In genomic region chr12:7588703-7589329, GRCh38 we compare ENCODE assay signal across 10 cellular contexts.
A peak's percentile ranks its signal among the peaks of the same experiment; 100 is the strongest.
DNase-seq lines count a peak whose midpoint lies in the region; ATAC-seq and TF ChIP-seq lines count a peak whose summit lies in the region.
"Had no signal": no experiment of that assay in that cellular context is flagged by ENCODE, and none has a peak within 500 bp of the region (broad histone marks: within the 10 kb centered on the region; RNA-seq: fewer than 3 reads in every experiment).

No MANE protein-coding gene starts in this region.

- BruUV-seq in MCF 10A (replicated peaks; lab: Mats Ljungman, UMichigan), result no TSS peak

- H3K4me1 Mint-ChIP-seq in MCF 10A (ENCODE audit: insufficient read depth, unreplicated experiment), result peaks cover 9% of the 10 kb centered on the region

- intact Hi-C loops in MCF 10A (cut with micrococcal nuclease), result loop anchor here (1.0 to 5.0 kb wide), 2 partner anchors 49 to 218 kb away; no protein-coding TSS in a partner anchor

- DNase-seq in Daoy (ENCODE audit: low read depth), result peak; percentile 41
- DNase-seq in HUDEP-2 (lab: John Stamatoyannopoulos, UW; ENCODE audit: unreplicated experiment in 76 of 76), result peak in 56 of 76 experiments; percentile 1 to 72 (median 30)
- peak; percentile 81 for DNase-seq in MCF 10A (ENCODE audit: unreplicated experiment)
- peak; percentile 41 for DNase-seq in left kidney (ENCODE audit: low read depth, low spot score)
- DNase-seq in superior temporal gyrus (ENCODE audit: extremely low spot score), result peak; percentile 53
- no peak for DNase-seq in epidermal melanocyte (ENCODE audit: insufficient read length, low spot score)

- H3K4me3 ChIP-seq in SU-DHL-6 (ENCODE audit: insufficient read depth, low read length, poor library complexity, severe bottlenecking), result no peak overlapping the region

- no peaks in the 10 kb centered on the region for H3K9me3 ChIP-seq in SU-DHL-6 (ENCODE audit: insufficient read depth, low read length)

- no peak for ATAC-seq in GM21390 (IDR thresholded peaks at IDR 0.05; ENCODE audit: unreplicated experiment)

- no peaks in the 10 kb centered on the region for H4K20me1 ChIP-seq in SU-DHL-6 (ENCODE audit: low read depth, low read length)

- CTCF ChIA-PET in MCF 10A (lab: Yijun Ruan, JAX), result interaction anchor here (0.5 to 5.9 kb wide), 17 partner anchors 10 to 1757 kb away, joined by 3 to 65 read pairs (median 3); no protein-coding TSS in a partner anchor

- H3K27ac Mint-ChIP-seq in MCF 10A (ENCODE audit: low read depth, unreplicated experiment), result no peak overlapping the region
- H3K27ac Mint-ChIP-seq: activated naive CD4-positive, alpha-beta T cell treated with anti-CD3 and anti-CD28 coated beads, Interleukin-2, amount 50 U/mL, for 24 hours; stimulated activated naive CD8-positive, alpha-beta T cell treated with anti-CD3 and anti-CD28 coated beads, Interleukin-15, Interleukin-2, amounts not matched to agents 100 ng/mL and 50 ng/mL, for 24 hours had no signal

- TF ChIP-seq CTCF in SU-DHL-6 (IDR thresholded peaks at IDR 0.05; ENCODE audit: insufficient read depth, low read length, poor library complexity, severe bottlenecking), result peak; percentile 30
- peak; percentile 58 for TF ChIP-seq CTCF in MCF 10A (IDR thresholded peaks at IDR 0.05; ENCODE audit: unreplicated experiment)

- H3K27me3 Mint-ChIP-seq in MCF 10A (ENCODE audit: insufficient read depth, unreplicated experiment), result peaks cover 13% of the 10 kb centered on the region

- POLR2A ChIA-PET in MCF 10A (lab: Yijun Ruan, JAX), result interaction anchor here (1.7 kb wide), 1 partner anchor 53 kb away, joined by 5 read pairs; no protein-coding TSS in a partner anchor

- no peaks in the 10 kb centered on the region for H3K9me3 Mint-ChIP-seq in MCF 10A (ENCODE audit: unreplicated experiment)
- H3K9me3 Mint-ChIP-seq: activated naive CD4-positive, alpha-beta T cell treated with anti-CD3 and anti-CD28 coated beads, Interleukin-2, amount 50 U/mL, for 24 hours; stimulated activated naive CD8-positive, alpha-beta T cell treated with anti-CD3 and anti-CD28 coated beads, Interleukin-15, Interleukin-2, amounts not matched to agents 100 ng/mL and 50 ng/mL, for 24 hours had no signal

- no peaks in the 10 kb centered on the region for H3K9me2 ChIP-seq in SU-DHL-6 (replicated peaks; ENCODE audit: insufficient read depth, low read length)

- H3F3A ChIP-seq in SU-DHL-6 (ENCODE audit: insufficient read depth), result no peaks in the 10 kb centered on the region

- no peak overlapping the region for H3K9ac ChIP-seq in SU-DHL-6 (ENCODE audit: low read length)

- H3K27ac ChIP-seq in SU-DHL-6 (ENCODE audit: low read depth, low read length), result no peak overlapping the region

- H3K27me3 ChIP-seq in SU-DHL-6 (ENCODE audit: low read length), result no peaks in the 10 kb centered on the region

- no peak overlapping the region for H3K4me2 ChIP-seq in SU-DHL-6 (ENCODE audit: low read depth, low read length, poor library complexity, severe bottlenecking)

- H3K4me3 Mint-ChIP-seq in MCF 10A (ENCODE audit: unreplicated experiment), result peak overlapping the region; percentile 17
- H3K4me3 Mint-ChIP-seq: activated naive CD4-positive, alpha-beta T cell treated with anti-CD3 and anti-CD28 coated beads, Interleukin-2, amount 50 U/mL, for 24 hours; stimulated activated naive CD8-positive, alpha-beta T cell treated with anti-CD3 and anti-CD28 coated beads, Interleukin-15, Interleukin-2, amounts not matched to agents 100 ng/mL and 50 ng/mL, for 24 hours had no signal

- no peaks in the 10 kb centered on the region for H3K79me2 ChIP-seq in SU-DHL-6 (ENCODE audit: insufficient read depth, low read length)

- no peaks in the 10 kb centered on the region for H3K36me3 Mint-ChIP-seq in MCF 10A (ENCODE audit: insufficient read depth, unreplicated experiment)
- H3K36me3 Mint-ChIP-seq: activated naive CD4-positive, alpha-beta T cell treated with anti-CD3 and anti-CD28 coated beads, Interleukin-2, amount 50 U/mL, for 24 hours had no signal

- H2AFZ ChIP-seq in SU-DHL-6 (ENCODE audit: low read depth, low read length, severe bottlenecking), result no peak overlapping the region

- no peaks in the 10 kb centered on the region for H3K36me3 ChIP-seq in SU-DHL-6 (ENCODE audit: low read length)
